ENCODE assay signal across 1 cellular context in the genomic region with DNA sequence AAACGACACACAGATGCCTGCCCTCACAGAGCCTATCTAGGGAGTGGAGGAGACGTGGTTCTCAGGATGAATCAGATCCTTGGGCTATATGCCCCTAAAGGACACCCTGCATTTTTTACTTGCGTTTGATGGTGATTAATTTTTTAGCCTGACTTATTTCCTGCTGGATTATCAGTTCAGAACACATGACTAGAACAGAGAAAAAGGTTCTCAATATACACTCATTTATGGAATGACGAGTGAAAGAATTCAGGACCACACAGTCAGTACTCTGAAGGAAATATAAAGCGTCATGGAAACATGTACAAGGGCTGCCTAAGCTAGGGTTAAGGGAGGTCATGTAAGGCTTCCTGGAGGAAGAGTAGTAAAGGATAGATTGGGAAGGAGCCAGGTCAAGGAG.
A peak's percentile ranks its signal among the peaks of the same experiment; 100 is the strongest.
TF ChIP-seq lines count a peak whose summit lies in the region.

No MANE protein-coding gene starts in this region.

TF ChIP-seq in K562, 482 proteins besides CTCF, POLR2A, EP300 and RAD21:
- TF ChIP-seq KHSRP (IDR thresholded peaks at IDR 0.05) = no peak
- TF ChIP-seq ZFP36 (IDR thresholded peaks at IDR 0.05; ENCODE audit: low read depth, low read length, partially characterized antibody) = peak; percentile 21
